Comparison of ENCODE assay signal across 18 cellular contexts in genomic region chr6:123804771-123805540, GRCh38. TPM values are rescaled to one million over a fixed set of nuclear protein-coding genes. Genes with fewer than 3 reads are reported as not detected.
DNase-seq lines count a peak whose midpoint lies in the region; TF ChIP-seq lines count a peak whose summit lies in the region.
"Had no signal": no experiment of that assay in that cellular context is flagged by ENCODE, and none has a peak within 500 bp of the region (broad histone marks: within the 10 kb centered on the region; RNA-seq: fewer than 3 reads in every experiment).

No MANE protein-coding gene starts in this region.

- H3K4me2 ChIP-seq in neural cell (ENCODE audit: low read length): peak overlapping the region; percentile 51

- intact Hi-C loops in lower leg skin (cut with DNase I; ENCODE audit: low total_unique reads): loop anchor here (10.0 kb wide), 1 partner anchor 1050 kb away; no protein-coding TSS in a partner anchor

- peak overlapping the region; percentile 62 for H3K27ac ChIP-seq in angular gyrus (ENCODE audit: low read depth, low read length)
- H3K27ac ChIP-seq in neural cell (ENCODE audit: low read length): no peak overlapping the region
- H3K27ac ChIP-seq: body of pancreas had no signal

- TF ChIP-seq CTCF in neural cell (IDR thresholded peaks at IDR 0.05; ENCODE audit: poor library complexity, severe bottlenecking) (no peak), lower leg skin (IDR thresholded peaks at IDR 0.05) (no peak)

- no peaks in the 10 kb centered on the region for H3K9me2 ChIP-seq in neural cell (ENCODE audit: insufficient read depth, low read length)

- H3F3A ChIP-seq in neural cell (ENCODE audit: insufficient read depth, low read length, poor library complexity, severe bottlenecking): no peaks in the 10 kb centered on the region

- peak overlapping the region; percentile 63 for H3K9ac ChIP-seq in neural cell (ENCODE audit: low read length)

- H2AFZ ChIP-seq in neural cell (ENCODE audit: low read depth, low read length): no peak overlapping the region

- 41 to 44% methylated on average over 5 of the region's 5 CpGs for WGBS in lower leg skin, 2 donors

- DNase-seq in NCI-H1436 treated with DMSO at 0.1 percent for 48 hours (lab: John Stamatoyannopoulos, UW): peak; percentile 75
- no peak for DNase-seq in lower leg skin (ENCODE audit: low spot score in 2 of 2)
- no peak for DNase-seq in dedifferentiated amniotic fluid mesenchymal stem cell (ENCODE audit: extremely low spot score)
- no peak for DNase-seq in hippocampal formation (lab: John Stamatoyannopoulos, UW)
- no peak for DNase-seq in effector CD4-positive, alpha-beta T cell
- DNase-seq: activated CD4-positive, alpha-beta T cell treated with anti-CD3 and anti-CD28 coated beads, Interleukin-2, amount 50 U/mL, for 48 hours; activated effector memory CD4-positive, alpha-beta T cell treated with anti-CD3 and anti-CD28 coated beads, Interleukin-2, amount 50 U/mL, for 16 hours; body of pancreas; CD4-positive, CD25-positive, alpha-beta regulatory T cell; foreskin melanocyte; GF-D8; MV-4-11; Right ventricle myocardium superior; stimulated activated naive CD4-positive, alpha-beta T cell had no signal

- no peaks in the 10 kb centered on the region for H3K36me3 ChIP-seq in neural cell (ENCODE audit: insufficient read depth, low read length)

- TF ChIP-seq RAD21 in neural cell (conservative IDR thresholded peaks at IDR 0.05): no peak

- H4K20me1 ChIP-seq in neural cell (ENCODE audit: insufficient read depth): no peaks in the 10 kb centered on the region

- no peak for TF ChIP-seq POLR2A in lower leg skin (IDR thresholded peaks at IDR 0.05)

- no peaks in the 10 kb centered on the region for H3K27me3 ChIP-seq in neural cell (ENCODE audit: insufficient read depth, low read depth, low read length)
- H3K27me3 ChIP-seq: body of pancreas had no signal

- H3K9me3 ChIP-seq in neural cell (ENCODE audit: low read length): no peaks in the 10 kb centered on the region
- H3K9me3 ChIP-seq: body of pancreas had no signal

- H3K4me3 ChIP-seq in GM08714 (ENCODE audit: low read length) (peak overlapping the region; percentile 56; the same call in 1 of the 2 replicates), neural cell (ENCODE audit: low read length) (peak overlapping the region; percentile 78), lower leg skin (ENCODE audit: low read depth, poor library complexity, severe bottlenecking) (no peak overlapping the region)
- H3K4me3 ChIP-seq: body of pancreas had no signal

- peaks cover 18% of the 10 kb centered on the region for H3K79me2 ChIP-seq in neural cell (replicated peaks; ENCODE audit: insufficient read depth, low read length)

- TF ChIP-seq EP300 in neural cell (conservative IDR thresholded peaks at IDR 0.05; ENCODE audit: poor library complexity, severe bottlenecking): no peak

TF ChIP-seq in neural cell, 6 proteins besides CTCF, POLR2A, EP300 and RAD21:
- no peak for TF ChIP-seq EZH2 (IDR thresholded peaks at IDR 0.05; ENCODE audit: borderline replicate concordance, insufficient read depth, low read length, poor library complexity, severe bottlenecking)
- no peak for TF ChIP-seq MXI1 (conservative IDR thresholded peaks at IDR 0.05; ENCODE audit: poor library complexity, severe bottlenecking)
- no peak for TF ChIP-seq TAF1 (IDR thresholded peaks at IDR 0.05; ENCODE audit: low read depth)
- TF ChIP-seq SMC3 (conservative IDR thresholded peaks at IDR 0.05; ENCODE audit: poor library complexity): no peak
- no peak for TF ChIP-seq POLR2AphosphoS5 (IDR thresholded peaks at IDR 0.05)
- TF ChIP-seq REST (IDR thresholded peaks at IDR 0.05; ENCODE audit: borderline replicate concordance): no peak

RNA-seq across cellular contexts. Expression of gene NKAIN2, which starts 1.3 kb away (rescaled TPM):
- 23.2 and 28.4 TPM in 2 replicates for polyA plus RNA-seq in neural cell
- polyA minus RNA-seq in neural cell: 42.9 and 49.7 TPM in 2 replicates
- total RNA-seq in lower leg skin: under 1 TPM in 1 of 4 donors, not detected in 3; 0.37 TPM
- total RNA-seq: body of pancreas; CD4-positive, CD25-positive, alpha-beta regulatory T cell; kidney epithelial cell had no signal
- polyA plus RNA-seq: CD4-positive, CD25-positive, alpha-beta regulatory T cell had no signal
